ENCODE assay signal across 8 cellular contexts in the genomic region with DNA sequence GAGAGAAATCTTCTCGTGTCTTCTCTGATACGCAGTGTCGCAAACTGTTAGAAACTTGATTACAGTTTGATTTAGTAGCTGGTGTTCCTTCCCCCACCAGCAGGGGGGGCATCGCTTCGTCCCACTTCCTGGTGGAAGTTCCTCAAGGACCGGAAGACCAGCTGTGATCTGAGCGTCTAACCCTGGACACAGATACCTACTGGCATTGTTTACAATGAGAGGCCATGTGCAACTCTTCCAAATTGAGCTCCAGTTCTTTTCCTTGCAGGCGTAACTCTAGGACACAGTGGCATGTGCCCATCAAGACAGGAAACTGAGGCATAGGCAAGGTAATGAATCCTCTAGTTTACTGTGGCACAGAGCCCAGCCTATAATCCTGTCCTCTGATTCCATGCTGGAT.
DNase-seq lines count a peak whose midpoint lies in the region; ATAC-seq and TF ChIP-seq lines count a peak whose summit lies in the region.

No MANE protein-coding gene starts in this region.

- no peaks in the 10 kb centered on the region for H4K20me1 ChIP-seq in OCI-LY7 (ENCODE audit: insufficient read depth, low read length)

- H3K36me3 ChIP-seq in A673 (ENCODE audit: insufficient read depth, low read length, poor library complexity, severe bottlenecking) (no peaks in the 10 kb centered on the region), OCI-LY7 (ENCODE audit: insufficient read depth, low read length) (no peaks in the 10 kb centered on the region), liver (ENCODE audit: control insufficient read depth in 4 of 4, insufficient read depth in 3 of 4, low read depth in 1 of 4, low read length in 3 of 4) (no peaks in the 10 kb centered on the region), upper lobe of right lung (no peaks in the 10 kb centered on the region)

- intact Hi-C loops in A673 (cut with micrococcal nuclease; ENCODE audit: unreplicated experiment), result no loop called here
- intact Hi-C loops in OCI-LY7 (cut with micrococcal nuclease; ENCODE audit: unreplicated experiment), result loop anchor here (5.0 kb wide), 1 partner anchor 115 kb away; no protein-coding TSS in a partner anchor
- intact Hi-C loops in upper lobe of right lung (cut with DNase I), result no loop called here

- H3K27me3 ChIP-seq in A673 (replicated peaks; ENCODE audit: insufficient read depth, low read depth, low read length, poor library complexity), result no peaks in the 10 kb centered on the region
- no peaks in the 10 kb centered on the region for H3K27me3 ChIP-seq in liver (ENCODE audit: control insufficient read depth in 4 of 4, insufficient read depth in 4 of 4, low read length in 3 of 4)
- H3K27me3 ChIP-seq in upper lobe of right lung, result no peaks in the 10 kb centered on the region

- peak; percentile 79 to 89 for TF ChIP-seq RAD21 in liver (IDR thresholded peaks at IDR 0.05)

- H2AFZ ChIP-seq in OCI-LY7 (ENCODE audit: low read length), result no peak overlapping the region; the same call in 1 of the 2 replicates

- no peaks in the 10 kb centered on the region for H3K9me2 ChIP-seq in OCI-LY7 (ENCODE audit: insufficient read depth, low read length)

- BruUV-seq in A673 (replicated peaks; lab: Mats Ljungman, UMichigan) (no TSS peak), OCI-LY7 (replicated peaks; lab: Mats Ljungman, UMichigan) (no TSS peak)

- peak; percentile 54 for DNase-seq in A673 (ENCODE audit: low spot score)
- peak; percentile 53 for DNase-seq in OCI-LY7 (ENCODE audit: low spot score)
- no peak for DNase-seq in astrocyte of the cerebellum (ENCODE audit: low read depth)
- no peak for DNase-seq in upper lobe of right lung
- no peak for DNase-seq in effector CD8-positive, alpha-beta T cell (lab: John Stamatoyannopoulos, UW)
- DNase-seq in mesenteric fat pad (ENCODE audit: low spot score), result no peak

- in situ Hi-C loops in astrocyte of the cerebellum (cut with HindIII; ENCODE audit: low sequenced_read_pairs), result no loop called here

- POLR2A ChIA-PET in A673 (lab: Charles Lee; ENCODE audit: low non-redundant PET), result interaction anchor here (0.6 kb wide), 1 partner anchor 200 kb away, joined by 11 read pairs; no protein-coding TSS in a partner anchor
- POLR2A ChIA-PET in OCI-LY7 (lab: Charles Lee), result interaction anchor here (0.6 to 1.0 kb wide), 2 partner anchors 11 to 219 kb away, joined by 3 to 4 read pairs; no protein-coding TSS in a partner anchor

- H3K4me2 ChIP-seq in OCI-LY7 (ENCODE audit: low read length), result no peak overlapping the region

- H3K9me3 ChIP-seq in A673 (ENCODE audit: low read depth, low read length, poor library complexity, severe bottlenecking) (no peaks in the 10 kb centered on the region), OCI-LY7 (ENCODE audit: low read length) (no peaks in the 10 kb centered on the region), liver (ENCODE audit: control insufficient read depth in 4 of 4, low read length in 3 of 4) (no peaks in the 10 kb centered on the region), upper lobe of right lung (no peaks in the 10 kb centered on the region)

- no peak overlapping the region for H3K9ac ChIP-seq in liver (ENCODE audit: low read depth in 1 of 2, low read length in 2 of 2)

- no peaks in the 10 kb centered on the region for H3K79me2 ChIP-seq in OCI-LY7 (ENCODE audit: insufficient read depth, low read depth, low read length)

- peak; percentile 75 for ATAC-seq in upper lobe of right lung

- H3K27ac ChIP-seq in A673 (ENCODE audit: low read depth, low read length, poor library complexity, severe bottlenecking) (no peak overlapping the region), OCI-LY7 (ENCODE audit: low read depth, low read length, poor library complexity, severe bottlenecking) (no peak overlapping the region), liver (ENCODE audit: low read depth in 1 of 2, low read length in 2 of 2) (no peak overlapping the region), upper lobe of right lung (no peak overlapping the region)

- peak; percentile 87 for TF ChIP-seq CTCF in A673 (conservative IDR thresholded peaks at IDR 0.05; ENCODE audit: low read depth, low read length)
- TF ChIP-seq CTCF in GM12874 (IDR thresholded peaks at IDR 0.05; ENCODE audit: insufficient read depth, low read depth, low read length), result peak; percentile 71
- TF ChIP-seq CTCF in OCI-LY7 (conservative IDR thresholded peaks at IDR 0.05; ENCODE audit: low read length), result peak; percentile 96
- peak; percentile 71 for TF ChIP-seq CTCF in astrocyte of the cerebellum (IDR thresholded peaks at IDR 0.05; ENCODE audit: low read depth, low read length, missing control alignments)
- peak; percentile 69 for TF ChIP-seq CTCF in liver (IDR thresholded peaks at IDR 0.05; ENCODE audit: low read depth, low read length, missing input control)
- peak; percentile 79 for TF ChIP-seq CTCF in upper lobe of right lung (IDR thresholded peaks at IDR 0.05)

- 45% methylated on average over 8 of the region's 8 CpGs for WGBS in liver

- CTCF ChIA-PET in A673 (lab: Charles Lee) (interaction anchor here (0.6 to 1.3 kb wide), 5 partner anchors 61 to 518 kb away, joined by 3 to 8 read pairs (median 4); no protein-coding TSS in a partner anchor), OCI-LY7 (lab: Charles Lee; ENCODE audit: unreplicated experiment) (interaction anchor here (0.7 to 1.0 kb wide), 3 partner anchors 10 to 122 kb away, joined by 3 read pairs; no protein-coding TSS in a partner anchor)

- peaks cover 51% of the 10 kb centered on the region for H3K4me1 ChIP-seq in A673 (ENCODE audit: insufficient read depth, low read length, poor library complexity, severe bottlenecking)
- H3K4me1 ChIP-seq in OCI-LY7 (ENCODE audit: insufficient read depth, low read length, poor library complexity, severe bottlenecking), result no peaks in the 10 kb centered on the region
- H3K4me1 ChIP-seq in liver (ENCODE audit: control insufficient read depth in 4 of 4, insufficient read depth in 4 of 4, low read length in 3 of 4), result no peaks in the 10 kb centered on the region
- no peaks in the 10 kb centered on the region for H3K4me1 ChIP-seq in upper lobe of right lung

- H3K4me3 ChIP-seq in A673 (ENCODE audit: low read depth, low read length, poor library complexity, severe bottlenecking), result no peak overlapping the region
- H3K4me3 ChIP-seq in OCI-LY7 (ENCODE audit: low read depth, low read length, poor library complexity, severe bottlenecking), result no peak overlapping the region
- H3K4me3 ChIP-seq in astrocyte of the cerebellum (ENCODE audit: low read depth, low read length), result no peak overlapping the region
- no peak overlapping the region for H3K4me3 ChIP-seq in liver (ENCODE audit: low read depth in 1 of 3, low read length in 3 of 3)
- H3K4me3 ChIP-seq in upper lobe of right lung, result no peak overlapping the region

TF ChIP-seq in liver, 16 proteins besides CTCF, POLR2A, EP300 and RAD21:
- TF ChIP-seq SP1 (IDR thresholded peaks at IDR 0.05) (no peak), RXRA (IDR thresholded peaks at IDR 0.05) (no peak), HNF4G (IDR thresholded peaks at IDR 0.05) (no peak), FOXA1 (IDR thresholded peaks at IDR 0.05) (no peak), TAF1 (conservative IDR thresholded peaks at IDR 0.05) (no peak)
- TF ChIP-seq, protein P1, sequence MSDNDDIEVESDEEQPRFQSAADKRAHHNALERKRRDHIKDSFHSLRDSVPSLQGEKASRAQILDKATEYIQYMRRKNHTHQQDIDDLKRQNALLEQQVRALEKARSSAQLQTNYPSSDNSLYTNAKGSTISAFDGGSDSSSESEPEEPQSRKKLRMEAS (IDR thresholded peaks at IDR 0.05), result no peak
- TF ChIP-seq, protein P2, sequence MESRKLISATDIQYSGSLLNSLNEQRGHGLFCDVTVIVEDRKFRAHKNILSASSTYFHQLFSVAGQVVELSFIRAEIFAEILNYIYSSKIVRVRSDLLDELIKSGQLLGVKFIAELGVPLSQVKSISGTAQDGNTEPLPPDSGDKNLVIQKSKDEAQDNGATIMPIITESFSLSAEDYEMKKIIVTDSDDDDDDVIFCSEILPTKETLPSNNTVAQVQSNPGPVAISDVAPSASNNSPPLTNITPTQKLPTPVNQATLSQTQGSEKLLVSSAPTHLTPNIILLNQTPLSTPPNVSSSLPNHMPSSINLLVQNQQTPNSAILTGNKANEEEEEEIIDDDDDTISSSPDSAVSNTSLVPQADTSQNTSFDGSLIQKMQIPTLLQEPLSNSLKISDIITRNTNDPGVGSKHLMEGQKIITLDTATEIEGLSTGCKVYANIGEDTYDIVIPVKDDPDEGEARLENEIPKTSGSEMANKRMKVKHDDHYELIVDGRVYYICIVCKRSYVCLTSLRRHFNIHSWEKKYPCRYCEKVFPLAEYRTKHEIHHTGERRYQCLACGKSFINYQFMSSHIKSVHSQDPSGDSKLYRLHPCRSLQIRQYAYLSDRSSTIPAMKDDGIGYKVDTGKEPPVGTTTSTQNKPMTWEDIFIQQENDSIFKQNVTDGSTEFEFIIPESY (IDR thresholded peaks at IDR 0.05), result no peak
- TF ChIP-seq, protein P3, sequence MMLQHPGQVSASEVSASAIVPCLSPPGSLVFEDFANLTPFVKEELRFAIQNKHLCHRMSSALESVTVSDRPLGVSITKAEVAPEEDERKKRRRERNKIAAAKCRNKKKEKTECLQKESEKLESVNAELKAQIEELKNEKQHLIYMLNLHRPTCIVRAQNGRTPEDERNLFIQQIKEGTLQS (IDR thresholded peaks at IDR 0.05), result no peak
TF ChIP-seq in liver: peak in this region for 0.

Comparison
In these comparisons a context has a peak if more than half of its experiments do, and no peak if none do; other contexts are left out.
1. DNase-seq: peak in A673 (single experiment) and OCI-LY7 (single experiment); none in astrocyte of the cerebellum (single experiment), upper lobe of right lung (single experiment), effector CD8-positive, alpha-beta T cell (single experiment) and mesenteric fat pad (single experiment).
2. Peak in every context shown above with its lines, with median percentiles within 50 percentile points of each other: CTCF ChIP-seq.